ENCODE assay signal across 1 cellular context in the genomic region with DNA sequence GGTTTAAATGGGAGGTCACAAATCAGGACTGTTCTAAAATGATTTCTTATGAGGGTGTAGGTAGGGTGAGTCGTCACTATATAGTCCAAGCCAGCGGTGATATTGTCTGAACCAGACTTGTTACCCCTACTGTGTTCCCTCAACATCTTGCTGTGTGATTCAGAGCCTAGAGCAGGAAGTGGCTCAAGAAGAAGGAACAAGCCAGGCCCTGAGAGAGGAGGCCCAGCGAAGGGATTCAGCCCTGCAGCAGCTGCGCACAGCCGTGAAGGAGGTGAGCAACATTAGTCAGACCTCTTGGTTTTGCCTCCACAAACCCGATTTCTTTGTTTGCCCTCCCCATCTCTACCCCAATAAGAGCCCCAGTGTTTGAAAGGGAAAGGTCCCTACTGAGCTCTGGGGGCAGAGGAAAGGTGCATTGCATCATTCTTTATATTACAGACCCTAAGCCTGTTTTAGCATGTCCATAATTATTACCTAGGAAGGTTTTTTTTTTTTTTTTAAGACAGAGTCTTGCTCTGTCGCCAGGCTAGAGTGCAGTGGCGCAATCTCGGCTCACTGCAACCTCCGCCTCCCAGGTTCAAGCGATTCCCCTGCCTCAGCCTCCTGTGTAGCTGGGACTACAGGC.
TF ChIP-seq lines count a peak whose summit lies in the region.

No MANE protein-coding gene starts in this region.

TF ChIP-seq in GM12878, 131 proteins besides CTCF, POLR2A, EP300 and RAD21:
- TF ChIP-seq, protein P1, sequence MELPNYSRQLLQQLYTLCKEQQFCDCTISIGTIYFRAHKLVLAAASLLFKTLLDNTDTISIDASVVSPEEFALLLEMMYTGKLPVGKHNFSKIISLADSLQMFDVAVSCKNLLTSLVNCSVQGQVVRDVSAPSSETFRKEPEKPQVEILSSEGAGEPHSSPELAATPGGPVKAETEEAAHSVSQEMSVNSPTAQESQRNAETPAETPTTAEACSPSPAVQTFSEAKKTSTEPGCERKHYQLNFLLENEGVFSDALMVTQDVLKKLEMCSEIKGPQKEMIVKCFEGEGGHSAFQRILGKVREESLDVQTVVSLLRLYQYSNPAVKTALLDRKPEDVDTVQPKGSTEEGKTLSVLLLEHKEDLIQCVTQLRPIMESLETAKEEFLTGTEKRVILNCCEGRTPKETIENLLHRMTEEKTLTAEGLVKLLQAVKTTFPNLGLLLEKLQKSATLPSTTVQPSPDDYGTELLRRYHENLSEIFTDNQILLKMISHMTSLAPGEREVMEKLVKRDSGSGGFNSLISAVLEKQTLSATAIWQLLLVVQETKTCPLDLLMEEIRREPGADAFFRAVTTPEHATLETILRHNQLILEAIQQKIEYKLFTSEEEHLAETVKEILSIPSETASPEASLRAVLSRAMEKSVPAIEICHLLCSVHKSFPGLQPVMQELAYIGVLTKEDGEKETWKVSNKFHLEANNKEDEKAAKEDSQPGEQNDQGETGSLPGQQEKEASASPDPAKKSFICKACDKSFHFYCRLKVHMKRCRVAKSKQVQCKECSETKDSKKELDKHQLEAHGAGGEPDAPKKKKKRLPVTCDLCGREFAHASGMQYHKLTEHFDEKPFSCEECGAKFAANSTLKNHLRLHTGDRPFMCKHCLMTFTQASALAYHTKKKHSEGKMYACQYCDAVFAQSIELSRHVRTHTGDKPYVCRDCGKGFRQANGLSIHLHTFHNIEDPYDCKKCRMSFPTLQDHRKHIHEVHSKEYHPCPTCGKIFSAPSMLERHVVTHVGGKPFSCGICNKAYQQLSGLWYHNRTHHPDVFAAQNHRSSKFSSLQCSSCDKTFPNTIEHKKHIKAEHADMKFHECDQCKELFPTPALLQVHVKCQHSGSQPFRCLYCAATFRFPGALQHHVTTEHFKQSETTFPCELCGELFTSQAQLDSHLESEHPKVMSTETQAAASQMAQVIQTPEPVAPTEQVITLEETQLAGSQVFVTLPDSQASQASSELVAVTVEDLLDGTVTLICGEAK (IDR thresholded peaks at IDR 0.05; ENCODE audit: borderline replicate concordance): no peak
- TF ChIP-seq IRF5 (IDR thresholded peaks at IDR 0.05; ENCODE audit: borderline replicate concordance) (no peak), SMAD1 (IDR thresholded peaks at IDR 0.05; ENCODE audit: low read depth, partially characterized antibody) (no peak), ASH2L (IDR thresholded peaks at IDR 0.05; ENCODE audit: borderline replicate concordance, low read depth) (no peak), JUNB (IDR thresholded peaks at IDR 0.05) (no peak), SMC3 (IDR thresholded peaks at IDR 0.05; ENCODE audit: borderline replicate concordance, low read length) (no peak), ZZZ3 (IDR thresholded peaks at IDR 0.05; ENCODE audit: control insufficient read depth, insufficient read length, low read depth) (no peak), BMI1 (IDR thresholded peaks at IDR 0.05; ENCODE audit: borderline replicate concordance) (no peak), CBFB (IDR thresholded peaks at IDR 0.05; ENCODE audit: low read depth) (no peak), CBX3 (IDR thresholded peaks at IDR 0.05; ENCODE audit: borderline replicate concordance, low read depth) (no peak), CREM (IDR thresholded peaks at IDR 0.05; ENCODE audit: low read depth) (no peak), NFIC (IDR thresholded peaks at IDR 0.05; ENCODE audit: low read depth, low read length) (no peak), TCF3 (IDR thresholded peaks at IDR 0.05; ENCODE audit: borderline replicate concordance, insufficient read depth, low read depth, low read length) (no peak), SMARCA5 (IDR thresholded peaks at IDR 0.05) (no peak), KDM1A (IDR thresholded peaks at IDR 0.05; ENCODE audit: borderline replicate concordance) (no peak), POLR2AphosphoS5 (IDR thresholded peaks at IDR 0.05; ENCODE audit: low read length) (no peak), TCF7 (IDR thresholded peaks at IDR 0.05; ENCODE audit: borderline replicate concordance) (no peak)
- TF ChIP-seq, protein P2, sequence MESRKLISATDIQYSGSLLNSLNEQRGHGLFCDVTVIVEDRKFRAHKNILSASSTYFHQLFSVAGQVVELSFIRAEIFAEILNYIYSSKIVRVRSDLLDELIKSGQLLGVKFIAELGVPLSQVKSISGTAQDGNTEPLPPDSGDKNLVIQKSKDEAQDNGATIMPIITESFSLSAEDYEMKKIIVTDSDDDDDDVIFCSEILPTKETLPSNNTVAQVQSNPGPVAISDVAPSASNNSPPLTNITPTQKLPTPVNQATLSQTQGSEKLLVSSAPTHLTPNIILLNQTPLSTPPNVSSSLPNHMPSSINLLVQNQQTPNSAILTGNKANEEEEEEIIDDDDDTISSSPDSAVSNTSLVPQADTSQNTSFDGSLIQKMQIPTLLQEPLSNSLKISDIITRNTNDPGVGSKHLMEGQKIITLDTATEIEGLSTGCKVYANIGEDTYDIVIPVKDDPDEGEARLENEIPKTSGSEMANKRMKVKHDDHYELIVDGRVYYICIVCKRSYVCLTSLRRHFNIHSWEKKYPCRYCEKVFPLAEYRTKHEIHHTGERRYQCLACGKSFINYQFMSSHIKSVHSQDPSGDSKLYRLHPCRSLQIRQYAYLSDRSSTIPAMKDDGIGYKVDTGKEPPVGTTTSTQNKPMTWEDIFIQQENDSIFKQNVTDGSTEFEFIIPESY (IDR thresholded peaks at IDR 0.05): no peak
- TF ChIP-seq, protein P3, sequence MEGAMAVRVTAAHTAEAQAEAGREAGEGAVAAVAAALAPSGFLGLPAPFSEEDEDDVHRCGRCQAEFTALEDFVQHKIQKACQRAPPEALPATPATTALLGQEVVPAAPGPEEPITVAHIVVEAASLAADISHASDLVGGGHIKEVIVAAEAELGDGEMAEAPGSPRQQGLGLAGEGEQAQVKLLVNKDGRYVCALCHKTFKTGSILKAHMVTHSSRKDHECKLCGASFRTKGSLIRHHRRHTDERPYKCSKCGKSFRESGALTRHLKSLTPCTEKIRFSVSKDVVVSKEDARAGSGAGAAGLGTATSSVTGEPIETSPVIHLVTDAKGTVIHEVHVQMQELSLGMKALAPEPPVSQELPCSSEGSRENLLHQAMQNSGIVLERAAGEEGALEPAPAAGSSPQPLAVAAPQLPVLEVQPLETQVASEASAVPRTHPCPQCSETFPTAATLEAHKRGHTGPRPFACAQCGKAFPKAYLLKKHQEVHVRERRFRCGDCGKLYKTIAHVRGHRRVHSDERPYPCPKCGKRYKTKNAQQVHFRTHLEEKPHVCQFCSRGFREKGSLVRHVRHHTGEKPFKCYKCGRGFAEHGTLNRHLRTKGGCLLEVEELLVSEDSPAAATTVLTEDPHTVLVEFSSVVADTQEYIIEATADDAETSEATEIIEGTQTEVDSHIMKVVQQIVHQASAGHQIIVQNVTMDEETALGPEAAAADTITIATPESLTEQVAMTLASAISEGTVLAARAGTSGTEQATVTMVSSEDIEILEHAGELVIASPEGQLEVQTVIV (IDR thresholded peaks at IDR 0.05; ENCODE audit: borderline replicate concordance, partially characterized antibody): no peak
